8 cellular contexts compared by ENCODE assay signal in genomic region chr3:39260957-39261356, GRCh38. TPM values are rescaled to one million over a fixed set of nuclear protein-coding genes. Genes with fewer than 3 reads are reported as not detected.
DNase-seq lines count a peak whose midpoint lies in the region; ATAC-seq and TF ChIP-seq lines count a peak whose summit lies in the region.

No MANE protein-coding gene starts in this region.

- intact Hi-C loops in adrenal gland (cut with DNase I) (no loop called here), heart right ventricle (cut with DNase I) (loop anchor here in 1 of 10 donors (5.0 kb wide), 1 partner anchor 39 kb away; no protein-coding TSS in a partner anchor), gastrocnemius medialis (cut with DNase I; ENCODE audit: low total_unique reads) (loop anchor here (2.0 kb wide), 2 partner anchors 26 to 52 kb away; no protein-coding TSS in a partner anchor)

- POLR2A ChIA-PET in RWPE1 (lab: Yijun Ruan, JAX; ENCODE audit: low non-redundant PET) = no interaction called here

- peaks cover 2% of the 10 kb centered on the region for H3K27me3 Mint-ChIP-seq in neural progenitor cell (ENCODE audit: insufficient read depth, low read depth)

- H3K4me1 Mint-ChIP-seq in neural progenitor cell = no peaks in the 10 kb centered on the region

- H3K4me3 ChIP-seq in adrenal gland (no peak overlapping the region), heart right ventricle (no peak overlapping the region), gastrocnemius medialis (peak overlapping the region in 1 of 4 donors; percentile 16), neural progenitor cell (no peak overlapping the region)

- H3K27ac ChIP-seq in RWPE1 (peak overlapping the region; percentile 56), adrenal gland (no peak overlapping the region), heart right ventricle (peak overlapping the region in 7 of 10 donors; percentile 12 to 65 (median 57)), gastrocnemius medialis (peak overlapping the region; percentile 63 to 77 (median 72)), neural progenitor cell (no peak overlapping the region)

- in situ Hi-C loops in ACHN (cut with HindIII; ENCODE audit: low pct_ligation_motif_present, low pct_unique_long_range_greater_than_20kb, low sequenced_read_pairs) = no loop called here
- in situ Hi-C loops in gastrocnemius medialis (cut with MboI; ENCODE audit: low sequenced_read_pairs in 4 of 4) = loop anchor here in 1 of 4 donors (10.0 kb wide), 1 partner anchor 46 kb away; no protein-coding TSS in a partner anchor

- H3K4me3 Mint-ChIP-seq in neural progenitor cell = no peak overlapping the region

- H3F3A ChIP-seq in neural progenitor cell (ENCODE audit: low read depth) = no peaks in the 10 kb centered on the region

- no peak overlapping the region for H3K9ac ChIP-seq in neural progenitor cell

- H3K9me3 ChIP-seq in adrenal gland (replicated peaks in 1 of 3) (no peaks in the 10 kb centered on the region), heart right ventricle (no peaks in the 10 kb centered on the region), gastrocnemius medialis (no peaks in the 10 kb centered on the region), neural progenitor cell (ENCODE audit: low read depth) (no peaks in the 10 kb centered on the region)

- H3K27ac Mint-ChIP-seq in neural progenitor cell = no peak overlapping the region

- no peaks in the 10 kb centered on the region for H3K9me3 Mint-ChIP-seq in neural progenitor cell

- ATAC-seq in GM18502 (IDR thresholded peaks at IDR 0.05; ENCODE audit: poor library complexity, unreplicated experiment) (peak; percentile 79), HG03196 (IDR thresholded peaks at IDR 0.05; ENCODE audit: unreplicated experiment) (peak; percentile 67), heart right ventricle (peak; percentile 93 to 99 (median 96)), gastrocnemius medialis (peak; percentile 100)

- CTCF ChIA-PET in RWPE1 (lab: Yijun Ruan, JAX) = interaction anchor here (0.5 to 0.6 kb wide), 3 partner anchors 112 to 1982 kb away, joined by 3 to 4 read pairs (median 4); no protein-coding TSS in a partner anchor

- H3K4me1 ChIP-seq in adrenal gland (replicated peaks in 1 of 2) (peaks cover 0 to 9% of the 10 kb centered on the region in 2 donors), heart right ventricle (peaks cover 0 to 63% (median 20%) of the 10 kb centered on the region in 9 donors), gastrocnemius medialis (peaks cover 28 to 43% of the 10 kb centered on the region in 2 donors), neural progenitor cell (peaks cover 5% of the 10 kb centered on the region)

- TF ChIP-seq POLR2A in adrenal gland (IDR thresholded peaks at IDR 0.05) = no peak
- TF ChIP-seq POLR2A in gastrocnemius medialis (IDR thresholded peaks at IDR 0.05) = no peak

- WGBS in adrenal gland, 4 donors = 18 to 21% (median 20%) methylated on average over 7 of the region's 7 CpGs
- 1 to 3% methylated on average over 7 of the region's 7 CpGs for WGBS in heart right ventricle, 2 donors

- H3K4me2 ChIP-seq in neural progenitor cell = no peak overlapping the region

- H3K27me3 ChIP-seq in adrenal gland = no peaks in the 10 kb centered on the region
- no peaks in the 10 kb centered on the region for H3K27me3 ChIP-seq in heart right ventricle
- H3K27me3 ChIP-seq in gastrocnemius medialis = no peaks in the 10 kb centered on the region
- no peaks in the 10 kb centered on the region for H3K27me3 ChIP-seq in neural progenitor cell

- H2AFZ ChIP-seq in neural progenitor cell (replicated peaks) = no peak overlapping the region

- DNase-seq in ACHN = peak; percentile 73
- peak; percentile 90 for DNase-seq in RWPE1 (ENCODE audit: low spot score)
- DNase-seq in adrenal gland = peak; percentile 45 to 88 (median 72)
- peak; percentile 77 to 83 for DNase-seq in heart right ventricle
- peak; percentile 85 to 91 for DNase-seq in gastrocnemius medialis
- no peak for DNase-seq in neural progenitor cell (ENCODE audit: low spot score)

- H4K20me1 ChIP-seq in neural progenitor cell (ENCODE audit: low read depth) = no peaks in the 10 kb centered on the region

- no peaks in the 10 kb centered on the region for H3K36me3 Mint-ChIP-seq in neural progenitor cell

- no peaks in the 10 kb centered on the region for H3K79me2 ChIP-seq in neural progenitor cell (ENCODE audit: low read depth)

- H3K36me3 ChIP-seq in adrenal gland (replicated peaks in 1 of 2) (no peaks in the 10 kb centered on the region), heart right ventricle (no peaks in the 10 kb centered on the region), gastrocnemius medialis (no peaks in the 10 kb centered on the region), neural progenitor cell (no peaks in the 10 kb centered on the region)

- TF ChIP-seq CTCF in RWPE1 (conservative IDR thresholded peaks at IDR 0.05; ENCODE audit: low read depth) = peak; percentile 60
- peak in 5 of 6 experiments; percentile 34 to 58 (median 45) for TF ChIP-seq CTCF in adrenal gland (IDR thresholded peaks at IDR 0.05)
- TF ChIP-seq CTCF in heart right ventricle (IDR thresholded peaks at IDR 0.05) = peak in 7 of 9 donors; percentile 31 to 62 (median 54)
- TF ChIP-seq CTCF in gastrocnemius medialis (IDR thresholded peaks at IDR 0.05 in 4 of 5, conservative IDR thresholded peaks at IDR 0.05 in 1 of 5) = peak; percentile 60 to 81 (median 67)
- no peak for TF ChIP-seq CTCF in neural progenitor cell (IDR thresholded peaks at IDR 0.05)

RNA-seq across cellular contexts. Expression of gene CX3CR1, which starts 18.9 kb away (rescaled TPM):
- 1 to 10 TPM in 6 of 8 donors, under 1 TPM in 1, not detected in 1; 0.83 to 3.1 (median 1.4) TPM for total RNA-seq in adrenal gland
- polyA plus RNA-seq in adrenal gland = 1 to 10 TPM in 1 of 3 donors, under 1 TPM in 2; 0.16 to 2.0 (median 0.24) TPM
- 1 to 10 TPM in 6 of 10 donors, under 1 TPM in 4; 0.12 to 6.9 (median 1.3) TPM for total RNA-seq in heart right ventricle
- under 1 TPM; 0.13 to 0.15 TPM for polyA plus RNA-seq in heart right ventricle
- total RNA-seq in gastrocnemius medialis = under 1 TPM; 0.25 to 0.49 (median 0.35) TPM
- 0.06 TPM in 1 of 2 replicates, not detected in the other for total RNA-seq in neural progenitor cell (ENCODE audit: low replicate concordance)

Comparison
In these comparisons a context has a peak if more than half of its experiments do, and no peak if none do; other contexts are left out.
1. H3K27ac ChIP-seq: peak in RWPE1 (single experiment), heart right ventricle (7 of 10) and gastrocnemius medialis (4 of 4); none in adrenal gland (0 of 5) and neural progenitor cell (single experiment).
2. Peak in every context shown above with its lines, with median percentiles within 50 percentile points of each other: ATAC-seq.